15 cellular contexts compared by ENCODE assay signal in the genomic region with DNA sequence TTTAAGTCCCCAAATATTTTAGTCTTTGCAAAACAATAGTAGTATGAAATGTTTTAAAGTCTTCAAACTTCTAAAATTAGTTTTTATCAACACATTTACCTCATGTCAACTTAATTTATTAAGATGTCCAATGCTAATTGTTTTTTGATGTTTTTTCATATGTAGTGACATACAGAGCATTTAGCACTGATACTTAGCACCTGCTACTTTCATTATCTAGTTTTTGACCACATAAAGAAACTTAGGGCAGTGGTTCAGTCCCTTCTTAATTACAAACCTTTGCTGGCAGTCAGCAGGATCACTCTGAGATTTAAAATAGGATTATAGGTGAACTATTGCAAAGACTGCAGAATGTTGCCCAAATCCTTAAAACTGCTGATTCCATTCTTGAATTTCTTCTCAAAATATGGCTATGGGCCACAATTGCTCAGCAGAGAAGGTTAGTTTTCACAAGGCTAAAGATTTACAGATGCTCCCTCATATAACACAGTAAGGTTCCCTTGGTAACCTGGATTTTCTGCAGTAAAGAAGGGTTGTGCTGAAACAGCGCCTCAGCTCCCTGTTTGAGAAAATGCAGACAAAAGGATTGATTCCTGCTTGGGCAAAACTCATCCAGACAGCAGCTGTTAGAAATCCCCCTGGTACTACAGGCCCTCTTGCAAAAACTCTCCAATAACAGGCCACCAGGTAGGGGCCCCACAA. TPM values are rescaled to one million over a fixed set of nuclear protein-coding genes. Genes with fewer than 3 reads are reported as not detected.
DNase-seq lines count a peak whose midpoint lies in the region; ATAC-seq and TF ChIP-seq lines count a peak whose summit lies in the region.
"Had no signal": no experiment of that assay in that cellular context is flagged by ENCODE, and none has a peak within 500 bp of the region (broad histone marks: within the 10 kb centered on the region; RNA-seq: fewer than 3 reads in every experiment).

No MANE protein-coding gene starts in this region.

- in situ Hi-C loops in HAP-1 (cut with MboI; ENCODE audit: low sequenced_read_pairs) = no loop called here

- H3K9me2 ChIP-seq in MM.1S (replicated peaks; ENCODE audit: insufficient read depth, low read length) = no peaks in the 10 kb centered on the region

- DNase-seq in MM.1S (peak; percentile 82), neural progenitor cell (ENCODE audit: low spot score) (peak; percentile 64), glomerular visceral epithelial cell (ENCODE audit: extremely low spot score) (no peak), RKO (ENCODE audit: low spot score) (no peak), HAP-1 (ENCODE audit: low spot score in 2 of 2) (no peak)
- no peak for DNase-seq in activated CD4-positive, alpha-beta T cell treated with anti-CD3 and anti-CD28 coated beads, Interleukin-2, amount 50 U/mL, for 48 hours
- DNase-seq: CD4-positive, CD25-positive, alpha-beta regulatory T cell; central memory CD4-positive, alpha-beta T cell; NCI-H226; stimulated activated CD4-positive, alpha-beta T cell treated with anti-CD3 and anti-CD28 coated beads, Interleukin-12 subunit alpha, Interleukin-12 subunit beta, amount 100 ng/mL, for 4 hours had no signal

- H3K27ac ChIP-seq in HEK293 (ENCODE audit: extremely low read depth, low read depth, low read length) (no peak overlapping the region), MM.1S (ENCODE audit: low read length) (peak overlapping the region; percentile 15; the same call in 1 of the 2 replicates), neural progenitor cell (peak overlapping the region; percentile 51)
- H3K27ac ChIP-seq: tibial nerve had no signal

- peak; percentile 62 for ATAC-seq in GM19351 (IDR thresholded peaks at IDR 0.05; ENCODE audit: unreplicated experiment)

- H3K4me1 ChIP-seq in HEK293 (ENCODE audit: control insufficient read depth, insufficient read depth, low read length) (no peaks in the 10 kb centered on the region; the same call in 1 of the 2 replicates), MM.1S (ENCODE audit: low read length) (peaks cover 12% of the 10 kb centered on the region), neural progenitor cell (peaks cover 43% of the 10 kb centered on the region), HAP-1 (no peaks in the 10 kb centered on the region; the same call in none of the 2 replicates)

- no peaks in the 10 kb centered on the region for H3K9me3 Mint-ChIP-seq in neural progenitor cell
- H3K9me3 Mint-ChIP-seq: activated naive CD4-positive, alpha-beta T cell treated with anti-CD3 and anti-CD28 coated beads, Interleukin-2, amount 50 U/mL, for 24 hours had no signal

- no peaks in the 10 kb centered on the region for H3K36me3 Mint-ChIP-seq in neural progenitor cell
- H3K36me3 Mint-ChIP-seq: activated naive CD4-positive, alpha-beta T cell treated with anti-CD3 and anti-CD28 coated beads, Interleukin-2, amount 50 U/mL, for 24 hours; CD4-positive, CD25-positive, alpha-beta regulatory T cell had no signal

- H3K4me3 Mint-ChIP-seq in neural progenitor cell = no peak overlapping the region
- H3K4me3 Mint-ChIP-seq: activated naive CD4-positive, alpha-beta T cell treated with anti-CD3 and anti-CD28 coated beads, Interleukin-2, amount 50 U/mL, for 24 hours; CD4-positive, CD25-positive, alpha-beta regulatory T cell had no signal

- H2AFZ ChIP-seq in MM.1S (ENCODE audit: low read length) (no peak overlapping the region), neural progenitor cell (replicated peaks) (peak overlapping the region; percentile 41)

- H3K27ac Mint-ChIP-seq in neural progenitor cell = peak overlapping the region; percentile 85
- H3K27ac Mint-ChIP-seq: activated naive CD4-positive, alpha-beta T cell treated with anti-CD3 and anti-CD28 coated beads, Interleukin-2, amount 50 U/mL, for 24 hours; CD4-positive, CD25-positive, alpha-beta regulatory T cell had no signal

- H3K4me3 ChIP-seq in HEK293 (ENCODE audit: low read depth, low read length) (no peak overlapping the region), MM.1S (ENCODE audit: low read length) (no peak overlapping the region), neural progenitor cell (peak overlapping the region; percentile 20), HAP-1 (no peak overlapping the region)
- H3K4me3 ChIP-seq: lung, tibial nerve had no signal

- no peaks in the 10 kb centered on the region for H4K20me1 ChIP-seq in MM.1S (ENCODE audit: insufficient read depth, low read length)
- no peaks in the 10 kb centered on the region for H4K20me1 ChIP-seq in neural progenitor cell (ENCODE audit: low read depth)

- H3K9ac ChIP-seq in MM.1S (ENCODE audit: low read length) (no peak overlapping the region), neural progenitor cell (no peak overlapping the region)

- H3K27me3 ChIP-seq in MM.1S (replicated peaks; ENCODE audit: insufficient read depth, low read length) (no peaks in the 10 kb centered on the region), neural progenitor cell (peaks cover 58% of the 10 kb centered on the region), HAP-1 (ENCODE audit: low read depth) (peaks cover 31% of the 10 kb centered on the region)
- H3K27me3 ChIP-seq: tibial nerve had no signal

- H3K27me3 Mint-ChIP-seq in neural progenitor cell (ENCODE audit: insufficient read depth, low read depth) = no peaks in the 10 kb centered on the region

- H3F3A ChIP-seq in MM.1S (ENCODE audit: insufficient read depth, low read length) = peaks cover 10% of the 10 kb centered on the region
- H3F3A ChIP-seq in neural progenitor cell (ENCODE audit: low read depth) = peaks cover 16% of the 10 kb centered on the region

- H3K4me2 ChIP-seq in MM.1S (ENCODE audit: low read depth, low read length) (peak overlapping the region; percentile 21), neural progenitor cell (peak overlapping the region; percentile 75)

- CTCF ChIA-PET in HEK293 (lab: Yijun Ruan, JAX) = interaction anchor here (0.5 kb wide), 1 partner anchor 588 kb away, joined by 3 read pairs; no protein-coding TSS in a partner anchor

- no peaks in the 10 kb centered on the region for H3K36me3 ChIP-seq in HEK293 (ENCODE audit: control insufficient read depth in 2 of 2, insufficient read depth in 1 of 2, low read length in 2 of 2)
- no peaks in the 10 kb centered on the region for H3K36me3 ChIP-seq in MM.1S (replicated peaks; ENCODE audit: insufficient read depth, low read length)
- H3K36me3 ChIP-seq in neural progenitor cell = no peaks in the 10 kb centered on the region
- H3K36me3 ChIP-seq in HAP-1 (replicated peaks) = no peaks in the 10 kb centered on the region
- H3K36me3 ChIP-seq: tibial nerve had no signal

- H3K79me2 ChIP-seq in MM.1S (ENCODE audit: low read length) = no peaks in the 10 kb centered on the region
- no peaks in the 10 kb centered on the region for H3K79me2 ChIP-seq in neural progenitor cell (ENCODE audit: low read depth)

- H3K4me1 Mint-ChIP-seq in neural progenitor cell = peaks cover 45% of the 10 kb centered on the region

- TF ChIP-seq CTCF in HEK293 (tag by site-specific recombination; IDR thresholded peaks at IDR 0.05) = no peak
- TF ChIP-seq CTCF in MM.1S (IDR thresholded peaks at IDR 0.05; ENCODE audit: low read length) = no peak
- TF ChIP-seq CTCF in neural progenitor cell (IDR thresholded peaks at IDR 0.05) = no peak

- no peaks in the 10 kb centered on the region for H3K9me3 ChIP-seq in HEK293 (ENCODE audit: control insufficient read depth, insufficient read depth, low read depth, low read length)
- H3K9me3 ChIP-seq in MM.1S (replicated peaks; ENCODE audit: insufficient read depth, low read length) = no peaks in the 10 kb centered on the region
- H3K9me3 ChIP-seq in neural progenitor cell (ENCODE audit: low read depth) = no peaks in the 10 kb centered on the region
- no peaks in the 10 kb centered on the region for H3K9me3 ChIP-seq in HAP-1
- H3K9me3 ChIP-seq: tibial nerve had no signal

- POLR2A ChIA-PET in HEK293 (lab: Yijun Ruan, JAX) = no interaction called here

TF ChIP-seq in HEK293, 187 proteins besides CTCF, POLR2A, EP300 and RAD21:
- TF ChIP-seq ZNF585B (tag by site-specific recombination; IDR thresholded peaks at IDR 0.05) (no peak), ZNF2 (tag by site-specific recombination; IDR thresholded peaks at IDR 0.05) (no peak), ZBTB48 (tag by site-specific recombination; IDR thresholded peaks at IDR 0.05) (0 out of 2 replicates have a peak, but pooled peaks have one; percentile 19)

RNA-seq across cellular contexts. Expression of gene GPR85, which starts 3.3 kb away (rescaled TPM):
- 1.2 and 3.0 TPM in 2 replicates for total RNA-seq in neural progenitor cell (ENCODE audit: low replicate concordance)
- total RNA-seq: CD4-positive, CD25-positive, alpha-beta regulatory T cell had no signal

RNA-seq across cellular contexts. Expression of gene SMIM30, which starts 35.1 kb away (rescaled TPM):
- 68.1 and 112 TPM in 2 replicates for total RNA-seq in neural progenitor cell (ENCODE audit: low replicate concordance)

Comparison
In these comparisons a context has a peak if more than half of its experiments do, and no peak if none do; other contexts are left out.
1. DNase-seq: peak in MM.1S (single experiment) and neural progenitor cell (single experiment); none in glomerular visceral epithelial cell (single experiment), RKO (single experiment), activated CD4-positive, alpha-beta T cell treated with anti-CD3 and anti-CD28 coated beads, Interleukin-2, amount 50 U/mL, for 48 hours (0 of 2) and HAP-1 (0 of 2).